In the genomic region with DNA sequence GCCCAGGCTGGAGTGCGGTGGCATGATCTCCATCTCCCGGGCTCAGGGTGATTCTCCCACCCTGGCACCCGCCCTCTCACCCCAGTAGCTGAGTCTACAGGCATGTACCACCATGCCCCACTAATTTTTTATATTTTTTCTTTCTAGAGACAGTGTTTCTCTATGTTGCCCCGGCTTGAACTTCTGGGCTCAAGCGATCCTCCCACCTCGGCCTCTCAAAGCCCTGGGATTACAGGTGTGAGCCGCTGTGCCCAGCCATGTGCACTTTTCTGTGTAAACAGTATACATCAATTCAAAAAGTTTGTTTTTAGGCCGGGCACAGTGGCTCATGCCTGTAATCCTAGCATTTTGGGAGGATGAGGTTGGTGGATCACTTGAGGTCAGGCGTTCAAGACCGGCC, we compare ENCODE assay signal across 33 cellular contexts. TPM values are rescaled to one million over a fixed set of nuclear protein-coding genes. Genes with fewer than 3 reads are reported as not detected.
"Had no signal": no experiment of that assay in that cellular context is flagged by ENCODE, and none has a peak within 500 bp of the region (broad histone marks: within the 10 kb centered on the region; RNA-seq: fewer than 3 reads in every experiment).

No MANE protein-coding gene starts in this region.

- H3K36me3 ChIP-seq: ascending aorta, cardiac muscle cell, Peyer's patch, SJCRH30 had no signal

- H3K4me3 Mint-ChIP-seq: activated CD4-positive, alpha-beta T cell treated with anti-CD3 and anti-CD28 coated beads for 36 hours; activated CD4-positive, alpha-beta T cell treated with anti-CD3 and anti-CD28 coated beads, Interleukin-2, amount 10 ng/mL, durations not matched to agents 7 days and 5 days; activated CD8-positive, alpha-beta T cell treated with anti-CD3 and anti-CD28 coated beads, Interleukin-2, amount 10 ng/mL, durations not matched to agents 7 days and 5 days; activated naive CD4-positive, alpha-beta T cell treated with anti-CD3 and anti-CD28 coated beads, Interleukin-2, amount 50 U/mL, for 24 hours; activated naive CD8-positive, alpha-beta T cell treated with anti-CD3 and anti-CD28 coated beads, Interleukin-2, amount 10 ng/mL, durations not matched to agents 7 days and 5 days; central memory CD8-positive, alpha-beta T cell; WTC11 had no signal

- H3K27ac ChIP-seq: ascending aorta, cardiac muscle cell, Peyer's patch, SJCRH30, SK-N-MC had no signal

- H3K27ac Mint-ChIP-seq: activated CD4-positive, alpha-beta T cell treated with anti-CD3 and anti-CD28 coated beads for 36 hours; activated CD4-positive, alpha-beta T cell treated with anti-CD3 and anti-CD28 coated beads, Interleukin-2, amount 10 ng/mL, durations not matched to agents 7 days and 5 days; activated CD8-positive, alpha-beta T cell treated with anti-CD3 and anti-CD28 coated beads, Interleukin-2, amount 10 ng/mL, durations not matched to agents 7 days and 5 days; activated naive CD4-positive, alpha-beta T cell treated with anti-CD3 and anti-CD28 coated beads, Interleukin-2, amount 50 U/mL, for 24 hours; activated naive CD8-positive, alpha-beta T cell treated with anti-CD3 and anti-CD28 coated beads, Interleukin-2, amount 10 ng/mL, durations not matched to agents 7 days and 5 days; WTC11 had no signal

- H3K4me3 ChIP-seq: ascending aorta, cardiac muscle cell, K562, Peyer's patch, SJCRH30, SK-N-MC had no signal

- H3K4me1 ChIP-seq: ascending aorta, SJCRH30 had no signal

- H3K36me3 Mint-ChIP-seq: activated naive CD4-positive, alpha-beta T cell treated with anti-CD3 and anti-CD28 coated beads, Interleukin-2, amount 50 U/mL, for 24 hours; activated naive CD8-positive, alpha-beta T cell treated with anti-CD3 and anti-CD28 coated beads, Interleukin-2, amount 10 ng/mL, durations not matched to agents 7 days and 5 days had no signal

- H3K27me3 ChIP-seq: ascending aorta, Peyer's patch, SJCRH30 had no signal

- H3K4me1 Mint-ChIP-seq: activated CD4-positive, alpha-beta T cell treated with anti-CD3 and anti-CD28 coated beads for 36 hours; activated CD4-positive, alpha-beta T cell treated with anti-CD3 and anti-CD28 coated beads, Interleukin-2, amount 10 ng/mL, durations not matched to agents 7 days and 5 days; activated naive CD4-positive, alpha-beta T cell treated with anti-CD3 and anti-CD28 coated beads, Interleukin-2, amount 50 U/mL, for 24 hours; activated naive CD8-positive, alpha-beta T cell treated with anti-CD3 and anti-CD28 coated beads, Interleukin-2, amount 10 ng/mL, durations not matched to agents 7 days and 5 days; central memory CD8-positive, alpha-beta T cell had no signal

- ATAC-seq: activated CD4-positive, alpha-beta T cell treated with anti-CD3 and anti-CD28 coated beads for 36 hours; activated CD4-positive, CD25-positive, alpha-beta regulatory T cell treated with anti-CD3 and anti-CD28 coated beads, Interleukin-2, amount 50 U/mL, for 24 hours; activated CD8-positive, alpha-beta T cell treated with anti-CD3 and anti-CD28 coated beads, Interleukin-2, amount 10 ng/mL, durations not matched to agents 7 days and 5 days; K562; PC-3 had no signal

- DNase-seq: activated CD4-positive, alpha-beta T cell treated with anti-CD3 and anti-CD28 coated beads for 36 hours; activated CD4-positive, alpha-beta T cell treated with anti-CD3 and anti-CD28 coated beads, Interleukin-2, amount 10 ng/mL, durations not matched to agents 7 days and 5 days; activated CD4-positive, alpha-beta T cell treated with anti-CD3 and anti-CD28 coated beads, Interleukin-2, amount 50 U/mL, for 48 hours; activated CD8-positive, alpha-beta memory T cell treated with anti-CD3 and anti-CD28 coated beads, Interleukin-2, amount 50 U/mL, for 48 hours; activated CD8-positive, alpha-beta T cell treated with anti-CD3 and anti-CD28 coated beads, Interleukin-2, amount 10 ng/mL, durations not matched to agents 7 days and 5 days; activated effector memory CD4-positive, alpha-beta T cell treated with Interleukin-2 at 50 U/mL for 16 hours; activated naive CD4-positive, alpha-beta T cell; activated naive CD8-positive, alpha-beta T cell treated with anti-CD3 and anti-CD28 coated beads, Interleukin-2, amount 10 ng/mL, durations not matched to agents 7 days and 5 days; activated T-cell treated with anti-CD3 and anti-CD28 coated beads, Interleukin-2, amount 50 U/mL, for 48 hours; amygdala; NCI-H1092 treated with DMSO at 0.1 percent for 48 hours; NCI-H146; NCI-H187; NCI-H2029 treated with DMSO at 0.1 percent for 48 hours; NCI-H2107; NCI-H2171; NCI-H510A; NCI-H748 treated with DMSO at 0.1 percent for 48 hours; NK-92 treated with Interleukin-12 subunit alpha and Interleukin-12 subunit beta, amount 100 ng/mL, for 24 hours; PC-3; Peyer's patch; RPMI8226; SJCRH30 had no signal

- H3K9me3 Mint-ChIP-seq: activated CD4-positive, alpha-beta T cell treated with anti-CD3 and anti-CD28 coated beads, Interleukin-2, amount 10 ng/mL, durations not matched to agents 7 days and 5 days; activated naive CD4-positive, alpha-beta T cell treated with anti-CD3 and anti-CD28 coated beads, Interleukin-2, amount 50 U/mL, for 24 hours; activated naive CD8-positive, alpha-beta T cell treated with anti-CD3 and anti-CD28 coated beads, Interleukin-2, amount 10 ng/mL, durations not matched to agents 7 days and 5 days; central memory CD8-positive, alpha-beta T cell had no signal

- H3K9me3 ChIP-seq: ascending aorta, Peyer's patch, SJCRH30 had no signal

RNA-seq across cellular contexts. Expression of gene GRIK4, which starts 14.7 kb away (rescaled TPM):
- total RNA-seq: activated CD4-positive, alpha-beta T cell treated with anti-CD3 and anti-CD28 coated beads for 36 hours; activated CD4-positive, alpha-beta T cell treated with anti-CD3 and anti-CD28 coated beads, Interleukin-2, amount 10 ng/mL, durations not matched to agents 7 days and 5 days; activated CD8-positive, alpha-beta T cell treated with anti-CD3 and anti-CD28 coated beads, Interleukin-2, amount 10 ng/mL, durations not matched to agents 7 days and 5 days; activated naive CD8-positive, alpha-beta T cell treated with anti-CD3 and anti-CD28 coated beads, Interleukin-2, amount 10 ng/mL, durations not matched to agents 7 days and 5 days; ascending aorta; K562; PC-3; SJCRH30; T-helper 1 cell treated with Interleukin-12 subunit alpha and Interleukin-12 subunit beta and Interleukin-4 antibody, amounts not matched to agents 30 ng/mL and 1 ng/mL, for 36 hours; T-helper 2 cell treated with Interferon-gamma antibody and Interleukin-4, amounts not matched to agents 100 ng/mL and 5 ng/mL, for 36 hours had no signal
- polyA plus RNA-seq: K562 had no signal
